ENCODE assay signal across 9 cellular contexts in the genomic region with DNA sequence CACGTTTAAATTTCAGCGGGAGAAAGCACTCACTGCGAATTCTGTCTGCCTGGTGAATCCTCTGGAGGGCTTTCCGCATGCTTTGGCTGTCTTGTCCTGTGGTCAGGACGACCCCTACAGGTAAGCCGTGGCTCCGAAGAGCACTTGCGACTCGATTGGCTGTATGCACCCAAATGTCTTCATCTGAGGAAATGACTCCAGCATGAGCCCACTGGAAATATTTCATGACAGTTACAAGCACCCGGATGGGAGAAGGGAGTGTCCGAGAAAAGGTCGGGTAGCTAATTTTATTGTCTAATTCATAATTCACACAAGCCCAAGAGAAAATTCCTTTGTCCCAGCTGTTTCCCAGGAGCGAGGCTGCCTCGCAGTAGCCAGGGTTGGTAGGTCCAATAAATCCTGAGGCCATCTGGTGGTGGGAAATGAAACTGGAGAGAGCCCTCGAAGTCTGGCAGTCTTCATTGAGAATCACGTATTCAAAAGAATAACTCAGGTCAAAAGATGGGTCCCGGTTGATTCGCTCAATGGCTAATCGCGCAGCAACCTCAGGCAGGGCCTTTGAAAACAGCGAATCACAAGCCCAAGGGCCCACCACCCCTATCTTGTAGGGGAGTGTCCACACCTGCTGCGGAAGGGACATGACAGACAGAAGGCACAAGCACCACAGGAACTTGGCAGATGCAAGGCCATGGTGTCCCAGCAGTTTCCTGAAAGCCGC. TPM values are rescaled to one million over a fixed set of nuclear protein-coding genes. Genes with fewer than 3 reads are reported as not detected.
DNase-seq lines count a peak whose midpoint lies in the region; ATAC-seq and TF ChIP-seq lines count a peak whose summit lies in the region.
"Had no signal": no experiment of that assay in that cellular context is flagged by ENCODE, and none has a peak within 500 bp of the region (broad histone marks: within the 10 kb centered on the region; RNA-seq: fewer than 3 reads in every experiment).

No MANE protein-coding gene starts in this region.

- H3K4me3 Mint-ChIP-seq in endothelial cell (ENCODE audit: unreplicated experiment) (no peak overlapping the region), immature natural killer cell (no peak overlapping the region)
- H3K4me3 Mint-ChIP-seq: activated B cell treated with CpG ODN at 0.5 μM for 24 hours had no signal

- H3K27ac Mint-ChIP-seq in endothelial cell (ENCODE audit: unreplicated experiment) (no peak overlapping the region), immature natural killer cell (no peak overlapping the region)
- H3K27ac Mint-ChIP-seq: activated B cell treated with CpG ODN at 0.5 μM for 24 hours had no signal

- no peak for ATAC-seq in HG03439 (IDR thresholded peaks at IDR 0.05; ENCODE audit: unreplicated experiment)

- H3K27me3 Mint-ChIP-seq in endothelial cell (ENCODE audit: unreplicated experiment), result peaks cover 2% of the 10 kb centered on the region
- H3K27me3 Mint-ChIP-seq in immature natural killer cell (ENCODE audit: low read depth in 3 of 3), result peaks cover 0 to 2% (median 0%) of the 10 kb centered on the region in 3 donors

- TF ChIP-seq CTCF in HFF-Myc (IDR thresholded peaks at IDR 0.05; ENCODE audit: low read depth, low read length, missing control alignments), result peak; percentile 32
- peak; percentile 48 for TF ChIP-seq CTCF in endothelial cell (IDR thresholded peaks at IDR 0.05; ENCODE audit: unreplicated experiment)

- H3K9me3 Mint-ChIP-seq in endothelial cell (ENCODE audit: unreplicated experiment) (no peaks in the 10 kb centered on the region), immature natural killer cell (no peaks in the 10 kb centered on the region)
- H3K9me3 Mint-ChIP-seq: activated B cell treated with CpG ODN at 0.5 μM for 24 hours had no signal

- H3K4me3 ChIP-seq in HFF-Myc (replicated peaks; ENCODE audit: low read depth, low read length), result no peak overlapping the region

- H3K4me1 Mint-ChIP-seq in endothelial cell (ENCODE audit: unreplicated experiment), result peaks cover 11% of the 10 kb centered on the region
- no peaks in the 10 kb centered on the region for H3K4me1 Mint-ChIP-seq in immature natural killer cell
- H3K4me1 Mint-ChIP-seq: activated B cell treated with CpG ODN at 0.5 μM for 24 hours had no signal

- peak; percentile 79 for DNase-seq in DMS 273 (lab: John Stamatoyannopoulos, UW; ENCODE audit: unreplicated experiment)
- no peak for DNase-seq in HFF-Myc (ENCODE audit: extremely low read depth, low read depth)
- peak; percentile 53 for DNase-seq in NOMO-1 treated with DMSO at 0.1 percent for 48 hours (lab: John Stamatoyannopoulos, UW; ENCODE audit: unreplicated experiment)
- DNase-seq in endothelial cell (ENCODE audit: low spot score), result peak; percentile 51
- peak; percentile 61 for DNase-seq in midbrain (lab: John Stamatoyannopoulos, UW)
- DNase-seq in dedifferentiated amniotic fluid mesenchymal stem cell (ENCODE audit: extremely low spot score), result no peak
- no peak for DNase-seq in immature natural killer cell
- DNase-seq: activated B cell treated with CpG ODN at 0.5 μM for 24 hours had no signal

- H3K36me3 Mint-ChIP-seq in endothelial cell (ENCODE audit: low read depth, unreplicated experiment) (no peaks in the 10 kb centered on the region), immature natural killer cell (no peaks in the 10 kb centered on the region)

RNA-seq across cellular contexts. Expression of a gene that starts 6.6 kb away (rescaled TPM):
- not detected for total RNA-seq in endothelial cell (ENCODE audit: unreplicated experiment)
- polyA plus RNA-seq in immature natural killer cell, result not detected
- total RNA-seq: activated B cell treated with CpG ODN at 0.5 μM for 24 hours had no signal

Comparison
In these comparisons a context has a peak if more than half of its experiments do, and no peak if none do; other contexts are left out.
1. DNase-seq: peak in DMS 273 (single experiment), NOMO-1 treated with DMSO at 0.1 percent for 48 hours (single experiment), endothelial cell (single experiment) and midbrain (single experiment); none in HFF-Myc (single experiment), dedifferentiated amniotic fluid mesenchymal stem cell (single experiment) and immature natural killer cell (0 of 3).